7 cellular contexts compared by ENCODE assay signal in genomic region chr12:39712334-39712733, GRCh38.
"Had no signal": no experiment of that assay in that cellular context is flagged by ENCODE, and none has a peak within 500 bp of the region (broad histone marks: within the 10 kb centered on the region; RNA-seq: fewer than 3 reads in every experiment).

No MANE protein-coding gene starts in this region.

- H2AFZ ChIP-seq: GM23248 had no signal

- H3K4me3 ChIP-seq: GM23248 had no signal

- FAIRE-seq: HepG2, HTR-8/SVneo had no signal

- H3K9ac ChIP-seq: GM23248 had no signal

- H3K27ac ChIP-seq: GM23248 had no signal

- ATAC-seq: HepG2 had no signal

- DNase-seq: GM23248, GOT3, H7, HCEC 1CT, KG1 had no signal
